Comparison of ENCODE assay signal across 8 cellular contexts in genomic region chr1:6579374-6580118, GRCh38. TPM values are rescaled to one million over a fixed set of nuclear protein-coding genes. Genes with fewer than 3 reads are reported as not detected.
DNase-seq lines count a peak whose midpoint lies in the region; ATAC-seq, FAIRE-seq and TF ChIP-seq lines count a peak whose summit lies in the region.

Gene ZBTB48 (plus strand): TSS chr1:6579994. CDS start chr1:6580610, 616 bp downstream.

- no peaks in the 10 kb centered on the region for H3K79me2 ChIP-seq in OCI-LY1 (ENCODE audit: insufficient read depth, low read length)

- H3K4me2 ChIP-seq in OCI-LY1 (ENCODE audit: low read length) = peak within 1 kb of the TSS; percentile 69

- intact Hi-C loops in Calu3 (cut with micrococcal nuclease; ENCODE audit: unreplicated experiment) = no loop called here

- no peaks in the 10 kb centered on the region for H3F3A ChIP-seq in OCI-LY1 (ENCODE audit: insufficient read depth, low read length)

- CTCF ChIA-PET in Calu3 (lab: Charles Lee) = interaction anchor here (0.5 to 1.6 kb wide), 2 partner anchors 20 to 22 kb away, joined by 3 to 4 read pairs; no protein-coding TSS in a partner anchor

- H3K27ac Mint-ChIP-seq in Calu3 (ENCODE audit: unreplicated experiment) = peak within 1 kb of the TSS; percentile 92

- TF ChIP-seq CTCF in Calu3 (IDR thresholded peaks at IDR 0.05; ENCODE audit: unreplicated experiment) = no peak
- no peak for TF ChIP-seq CTCF in OCI-LY1 (IDR thresholded peaks at IDR 0.05; ENCODE audit: low read length)

- peaks cover 34% of the 10 kb centered on the region for H3K36me3 Mint-ChIP-seq in Calu3 (ENCODE audit: insufficient read depth, unreplicated experiment)

- peak within 1 kb of the TSS; percentile 53 for H3K9ac ChIP-seq in HUES64 (ENCODE audit: low read depth, low read length)
- H3K9ac ChIP-seq in OCI-LY1 (ENCODE audit: low read length) = peak within 1 kb of the TSS; percentile 77

- peaks cover 2% of the 10 kb centered on the region; the same call in 1 of the 2 replicates for H3K27me3 ChIP-seq in HUES64 (ENCODE audit: insufficient read depth, low read length)
- no peaks in the 10 kb centered on the region for H3K27me3 ChIP-seq in OCI-LY1 (ENCODE audit: insufficient read depth, low read length)

- H3K27ac ChIP-seq in HUES64 (ENCODE audit: low read depth, low read length) (peak within 1 kb of the TSS; percentile 39), OCI-LY1 (ENCODE audit: low read depth, low read length, poor library complexity, severe bottlenecking) (peak within 1 kb of the TSS; percentile 86), mesodermal cell (ENCODE audit: low read depth, low read length, severe bottlenecking) (peak within 1 kb of the TSS; percentile 88)

- no peaks in the 10 kb centered on the region for H3K9me3 ChIP-seq in HUES64 (ENCODE audit: insufficient read depth, low read depth, low read length)
- no peaks in the 10 kb centered on the region for H3K9me3 ChIP-seq in OCI-LY1 (ENCODE audit: low read length)
- no peaks in the 10 kb centered on the region for H3K9me3 ChIP-seq in mesodermal cell (ENCODE audit: control insufficient read depth, low read length)

- H3K4me1 ChIP-seq in HUES64 (ENCODE audit: insufficient read depth, low read length) (peaks cover 5% of the 10 kb centered on the region; the same call in 1 of the 2 replicates), OCI-LY1 (ENCODE audit: insufficient read depth, low read length, severe bottlenecking) (peaks cover 65% of the 10 kb centered on the region), mesodermal cell (ENCODE audit: control insufficient read depth, insufficient read depth, low read length, poor library complexity, severe bottlenecking) (peaks cover 20% of the 10 kb centered on the region)

- ATAC-seq in GM21447 (IDR thresholded peaks at IDR 0.05; ENCODE audit: unreplicated experiment) = peak; percentile 92

- peaks cover 9% of the 10 kb centered on the region for H3K4me1 Mint-ChIP-seq in Calu3 (ENCODE audit: low read depth, unreplicated experiment)

- 18% methylated on average over 58 of the region's 58 CpGs for WGBS in HUES64
- WGBS in mesodermal cell (ENCODE audit: insufficient coverage in 2 of 2), 2 experiments = 22% methylated on average over 44 to 55 of the region's 58 CpGs

- no peaks in the 10 kb centered on the region for H3K9me2 ChIP-seq in OCI-LY1 (ENCODE audit: low read depth, low read length)

- peak; percentile 97 for FAIRE-seq in endometrium (lab: Jason Lieb, UNC)

- peak within 1 kb of the TSS; percentile 96 for H3K4me3 Mint-ChIP-seq in Calu3 (ENCODE audit: low read depth, unreplicated experiment)

- peak within 1 kb of the TSS; percentile 72 for H3K4me3 ChIP-seq in HUES64 (ENCODE audit: low read length)
- peak within 1 kb of the TSS; percentile 76 for H3K4me3 ChIP-seq in OCI-LY1 (ENCODE audit: low read depth, low read length, poor library complexity, severe bottlenecking)
- H3K4me3 ChIP-seq in mesodermal cell (ENCODE audit: extremely low read depth, insufficient read depth, low read length, poor library complexity, severe bottlenecking) = peak within 1 kb of the TSS; percentile 90

- no peaks in the 10 kb centered on the region for H3K27me3 Mint-ChIP-seq in Calu3 (ENCODE audit: unreplicated experiment)

- no peak within 1 kb of the TSS for H2AFZ ChIP-seq in OCI-LY1 (ENCODE audit: low read length)

- peak; percentile 96 for DNase-seq in Calu3
- DNase-seq in activated CD8-positive, alpha-beta memory T cell treated with anti-CD3 and anti-CD28 coated beads, Interleukin-2, amount 50 U/mL, for 4 hours = peak; percentile 98
- peak; percentile 93 to 95 for DNase-seq in stimulated activated CD8-positive, alpha-beta memory T cell treated with anti-CD3 and anti-CD28 coated beads, Interleukin-15, amount 100 ng/mL, for 4 hours (ENCODE audit: low read depth in 2 of 2)

- H3K9me3 Mint-ChIP-seq in Calu3 (ENCODE audit: low read depth, unreplicated experiment) = no peaks in the 10 kb centered on the region

- BruUV-seq in Calu3 (replicated peaks; lab: Mats Ljungman, UMichigan) = no TSS peak

- no peaks in the 10 kb centered on the region for H4K20me1 ChIP-seq in OCI-LY1 (ENCODE audit: insufficient read depth, low read length)

- H3K36me3 ChIP-seq in HUES64 (ENCODE audit: insufficient read depth, low read length) (no peaks in the 10 kb centered on the region), OCI-LY1 (ENCODE audit: insufficient read depth, low read length) (peaks cover 17% of the 10 kb centered on the region; the same call in 1 of the 2 replicates), mesodermal cell (ENCODE audit: control insufficient read depth, insufficient read depth, low read length) (peaks cover 11% of the 10 kb centered on the region)

RNA-seq across cellular contexts. Expression of gene ZBTB48, which starts in this region (rescaled TPM):
- 24.4 and 25.2 TPM in 2 replicates for total RNA-seq in Calu3 (2022)
- polyA plus RNA-seq in HUES64 (2013, experiment 1 of 2) = 16.3 TPM
- 12.2 TPM for polyA plus RNA-seq in HUES64 (2013, experiment 2 of 2)
- polyA plus RNA-seq in mesodermal cell (2013, experiment 1 of 2) = 20.0 TPM
- 18.6 TPM for polyA plus RNA-seq in mesodermal cell (2013, experiment 2 of 2)

Comparison
In these comparisons a context has a peak if more than half of its experiments do, and no peak if none do; other contexts are left out.
1. Peak in every context shown above with its lines: DNase-seq, ATAC-seq, H3K4me3 ChIP-seq and H3K27ac ChIP-seq.